In genomic region chr15:92901053-92901761, GRCh38 we compare ENCODE assay signal across 8 cellular contexts. TPM values are rescaled to one million over a fixed set of nuclear protein-coding genes. Genes with fewer than 3 reads are reported as not detected.
DNase-seq lines count a peak whose midpoint lies in the region; ATAC-seq and TF ChIP-seq lines count a peak whose summit lies in the region.

No MANE protein-coding gene starts in this region.

- peaks cover 5% of the 10 kb centered on the region; the same call in 1 of the 2 replicates for H3K36me3 ChIP-seq in MM.1S (replicated peaks; ENCODE audit: insufficient read depth, low read length)
- H3K36me3 ChIP-seq in muscle layer of duodenum (ENCODE audit: control insufficient read depth in 1 of 2, insufficient read depth in 2 of 2, low read length in 2 of 2) = peaks cover 19 to 45% of the 10 kb centered on the region in 2 donors

- no peaks in the 10 kb centered on the region for H3K9me3 ChIP-seq in MM.1S (replicated peaks; ENCODE audit: insufficient read depth, low read length)
- H3K9me3 ChIP-seq in muscle layer of duodenum (ENCODE audit: control insufficient read depth in 1 of 2, low read length in 2 of 2) = no peaks in the 10 kb centered on the region

- no peaks in the 10 kb centered on the region for H4K20me1 ChIP-seq in MM.1S (ENCODE audit: insufficient read depth, low read length)

- in situ Hi-C loops in Caki2 (cut with HindIII; ENCODE audit: low pct_unique_long_range_greater_than_20kb, low sequenced_read_pairs) = loop anchor here (25.0 kb wide), 1 partner anchor 89 kb away; no protein-coding TSS in a partner anchor

- H3K4me3 ChIP-seq in MM.1S (ENCODE audit: low read length) (peak overlapping the region; percentile 64), muscle layer of duodenum (ENCODE audit: low read depth in 1 of 2, low read length in 2 of 2) (peak overlapping the region; percentile 91 to 97)

- peak overlapping the region; percentile 97; the same call in 1 of the 2 replicates for H3K27ac ChIP-seq in MM.1S (ENCODE audit: low read length)
- H3K27ac ChIP-seq in muscle layer of duodenum (ENCODE audit: low read length) = peak overlapping the region; percentile 100

- ATAC-seq in GM19035 (IDR thresholded peaks at IDR 0.05; ENCODE audit: unreplicated experiment) = no peak
- ATAC-seq in HG02759 (IDR thresholded peaks at IDR 0.05; ENCODE audit: unreplicated experiment) = no peak
- no peak for ATAC-seq in GM18517 (IDR thresholded peaks at IDR 0.05; ENCODE audit: unreplicated experiment)
- ATAC-seq in HG03039 (IDR thresholded peaks at IDR 0.05; ENCODE audit: unreplicated experiment) = no peak

- no peak for TF ChIP-seq CTCF in MM.1S (IDR thresholded peaks at IDR 0.05; ENCODE audit: low read length)

- DNase-seq in Caki2 (ENCODE audit: low read depth) (peak; percentile 64), MM.1S (peak; percentile 23), cerebellar cortex (ENCODE audit: low spot score) (peak; percentile 37)

- H3K27me3 ChIP-seq in MM.1S (replicated peaks; ENCODE audit: insufficient read depth, low read length) (no peaks in the 10 kb centered on the region), muscle layer of duodenum (ENCODE audit: low read depth, low read length) (no peaks in the 10 kb centered on the region)

- H3K4me2 ChIP-seq in MM.1S (ENCODE audit: low read depth, low read length) = peak overlapping the region; percentile 82

- no peaks in the 10 kb centered on the region for H3K9me2 ChIP-seq in MM.1S (replicated peaks; ENCODE audit: insufficient read depth, low read length)

- peaks cover 98% of the 10 kb centered on the region for H3K79me2 ChIP-seq in MM.1S (ENCODE audit: low read length)

- peaks cover 68% of the 10 kb centered on the region for H3F3A ChIP-seq in MM.1S (ENCODE audit: insufficient read depth, low read length)

- peak overlapping the region; percentile 88 for H3K9ac ChIP-seq in MM.1S (ENCODE audit: low read length)

- peaks cover 31% of the 10 kb centered on the region; the same call in 1 of the 2 replicates for H3K4me1 ChIP-seq in MM.1S (ENCODE audit: low read length)
- peaks cover 5 to 34% of the 10 kb centered on the region in 2 donors for H3K4me1 ChIP-seq in muscle layer of duodenum (ENCODE audit: control insufficient read depth in 1 of 2, insufficient read depth in 2 of 2, low read length in 2 of 2)

- H2AFZ ChIP-seq in MM.1S (ENCODE audit: low read length) = no peak overlapping the region

RNA-seq across cellular contexts. Expression of gene CHD2, which starts 1.1 kb away (rescaled TPM):
- 26.6 and 83.0 TPM in 2 replicates for total RNA-seq in Caki2 (2014; rRNA removed; shearing (Covaris generic); ENCODE audit: low replicate concordance)
